In the genomic region with DNA sequence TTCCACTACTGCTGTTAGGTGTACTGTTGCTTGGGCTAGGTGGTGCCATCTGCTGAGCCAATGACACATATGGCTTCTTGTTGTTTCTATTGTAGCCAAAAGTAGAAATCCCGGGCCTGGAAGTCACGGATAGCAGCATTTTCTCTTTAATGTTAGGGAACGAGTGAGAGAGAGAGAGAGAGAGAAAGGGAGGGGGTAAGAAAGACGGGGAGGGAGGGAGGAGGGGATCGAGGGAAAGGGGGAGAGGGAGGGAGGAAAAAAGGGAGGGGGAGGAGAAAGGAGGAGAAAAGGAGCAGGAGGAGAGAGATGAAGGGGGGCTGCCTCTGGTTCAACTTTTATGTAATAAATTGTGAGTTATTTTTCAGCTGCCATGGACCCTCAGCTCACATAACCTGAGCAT, we compare ENCODE assay signal across 8 cellular contexts. TPM values are rescaled to one million over a fixed set of nuclear protein-coding genes. Genes with fewer than 3 reads are reported as not detected.
DNase-seq lines count a peak whose midpoint lies in the region; ATAC-seq and TF ChIP-seq lines count a peak whose summit lies in the region.
"Not testable (repeated sequence)": the region's sequence is repeated elsewhere in the genome, so short reads cannot be mapped to it uniquely, and the experiment has no call there.

No MANE protein-coding gene starts in this region.

- H3K36me3 ChIP-seq in HUES64 (ENCODE audit: insufficient read depth, low read length), result peaks cover 23% of the 10 kb centered on the region
- H3K36me3 ChIP-seq in SK-N-MC (ENCODE audit: insufficient read depth, low read length); mammary epithelial cell (ENCODE audit: insufficient read depth, low read length); left lung: not testable (repeated sequence)

- peaks cover 40% of the 10 kb centered on the region for H3K4me1 ChIP-seq in HUES64 (ENCODE audit: insufficient read depth, low read length)
- not testable (repeated sequence) for H3K4me1 ChIP-seq in mammary epithelial cell (ENCODE audit: insufficient read depth, low read length)
- peaks cover 0 to 14% of the 10 kb centered on the region in 2 donors for H3K4me1 ChIP-seq in left lung

- not testable (repeated sequence) for H3K27me3 ChIP-seq in HUES64 (ENCODE audit: insufficient read depth, low read length); mammary epithelial cell (ENCODE audit: insufficient read depth, low read length); left lung

- DNase-seq in A172 (ENCODE audit: low spot score), result peak; percentile 6
- DNase-seq in EH (ENCODE audit: low read depth), result peak; percentile 46
- not testable (repeated sequence) for DNase-seq in SK-N-MC (ENCODE audit: low read depth, low spot score); left lung; retinal pigment epithelial cell (ENCODE audit: low read depth)
- DNase-seq in mammary epithelial cell, result peak; percentile 9
- DNase-seq in fibroblast of mammary gland (ENCODE audit: low read depth), result peak; percentile 12

- peaks cover 42% of the 10 kb centered on the region for H3K9me3 ChIP-seq in HUES64 (ENCODE audit: insufficient read depth, low read depth, low read length)
- H3K9me3 ChIP-seq in SK-N-MC (ENCODE audit: low read depth, low read length), result not testable (repeated sequence)
- peaks cover 27% of the 10 kb centered on the region for H3K9me3 ChIP-seq in mammary epithelial cell (replicated peaks; ENCODE audit: insufficient read depth, low read length)
- peaks cover 6 to 47% of the 10 kb centered on the region in 2 donors for H3K9me3 ChIP-seq in left lung

- dilution Hi-C loops in mammary epithelial cell (cut with HindIII; ENCODE audit: low sequenced_read_pairs), result not testable (repeated sequence)

- CTCF ChIA-PET in mammary epithelial cell (lab: Charles Lee; ENCODE audit: low non-redundant PET), result not testable (repeated sequence)

- BruUV-seq in mammary epithelial cell (replicated peaks; lab: Mats Ljungman, UMichigan), result not testable (repeated sequence)

- not testable (repeated sequence) for H3K4me2 ChIP-seq in mammary epithelial cell (ENCODE audit: insufficient read depth, low read depth, low read length)

- WGBS in HUES64, result 93% methylated on average over 5 of the region's 5 CpGs
- 92% methylated on average over 3 of the region's 5 CpGs for WGBS in mammary epithelial cell (ENCODE audit: low coverage, missing lambda C conversion rate)

- in situ Hi-C loops in mammary epithelial cell (cut with MboI; ENCODE audit: low sequenced_read_pairs in 2 of 2), result not testable (repeated sequence)

- TF ChIP-seq CTCF in mammary epithelial cell (conservative IDR thresholded peaks at IDR 0.05 in 1 of 2, IDR thresholded peaks at IDR 0.05 in 1 of 2; ENCODE audit: extremely low read depth in 1 of 2, insufficient read depth in 1 of 2, low read depth in 1 of 2, low read length in 2 of 2); fibroblast of mammary gland (conservative IDR thresholded peaks at IDR 0.05; ENCODE audit: control insufficient read depth, insufficient read depth, low read depth, low read length); left lung (IDR thresholded peaks at IDR 0.05); retinal pigment epithelial cell (conservative IDR thresholded peaks at IDR 0.05; ENCODE audit: low read depth, low read length): not testable (repeated sequence)

- H3K27ac ChIP-seq in HUES64 (ENCODE audit: low read depth, low read length); SK-N-MC; mammary epithelial cell (ENCODE audit: insufficient read depth, low read depth, low read length); left lung: not testable (repeated sequence)

- ATAC-seq in left lung, result peak; percentile 38

- H4K20me1 ChIP-seq in mammary epithelial cell (ENCODE audit: insufficient read depth, low read length), result not testable (repeated sequence)

- H3K79me2 ChIP-seq in mammary epithelial cell (ENCODE audit: insufficient read depth, low read length), result peaks cover 32% of the 10 kb centered on the region

- intact Hi-C loops in mammary epithelial cell (cut with micrococcal nuclease); left lung (cut with DNase I): not testable (repeated sequence)

- H3K4me3 ChIP-seq in HUES64 (ENCODE audit: low read length) (peak overlapping the region; percentile 39), SK-N-MC (peak overlapping the region; percentile 43), mammary epithelial cell (replicated peaks in 1 of 3; ENCODE audit: insufficient read depth in 1 of 3, low read depth in 2 of 3, low read length in 3 of 3) (peak overlapping the region in 1 of 3 experiments; percentile 33), fibroblast of mammary gland (ENCODE audit: control insufficient read depth, low read depth, low read length) (peak overlapping the region; percentile 29), retinal pigment epithelial cell (ENCODE audit: low read length) (peak overlapping the region; percentile 36)
- H3K4me3 ChIP-seq in left lung, result not testable (repeated sequence)

- not testable (repeated sequence) for H2AFZ ChIP-seq in mammary epithelial cell (ENCODE audit: low read depth, low read length)

- not testable (repeated sequence) for H3K9ac ChIP-seq in HUES64 (ENCODE audit: low read depth, low read length); SK-N-MC (ENCODE audit: insufficient read length); mammary epithelial cell (ENCODE audit: insufficient read depth, low read length)

RNA-seq across cellular contexts. Expression of gene CEP83, which starts 34.8 kb away (rescaled TPM):
- 8.7 and 9.3 TPM in 2 replicates for total RNA-seq in A172 (2014; rRNA removed; shearing (Covaris generic))
- 12.6 TPM for polyA plus RNA-seq in HUES64 (2013, experiment 1 of 2)
- 13.9 TPM for polyA plus RNA-seq in HUES64 (2013, experiment 2 of 2)
- total RNA-seq in mammary epithelial cell (10 to 100 TPM; 10.0 to 22.8 TPM), left lung (10 to 100 TPM; 11.9 to 20.7 TPM)
- polyA plus RNA-seq in mammary epithelial cell, result 5.4 TPM
- 5.4 TPM for polyA minus RNA-seq in mammary epithelial cell
